Comparison of ENCODE assay signal across 19 cellular contexts in the genomic region with DNA sequence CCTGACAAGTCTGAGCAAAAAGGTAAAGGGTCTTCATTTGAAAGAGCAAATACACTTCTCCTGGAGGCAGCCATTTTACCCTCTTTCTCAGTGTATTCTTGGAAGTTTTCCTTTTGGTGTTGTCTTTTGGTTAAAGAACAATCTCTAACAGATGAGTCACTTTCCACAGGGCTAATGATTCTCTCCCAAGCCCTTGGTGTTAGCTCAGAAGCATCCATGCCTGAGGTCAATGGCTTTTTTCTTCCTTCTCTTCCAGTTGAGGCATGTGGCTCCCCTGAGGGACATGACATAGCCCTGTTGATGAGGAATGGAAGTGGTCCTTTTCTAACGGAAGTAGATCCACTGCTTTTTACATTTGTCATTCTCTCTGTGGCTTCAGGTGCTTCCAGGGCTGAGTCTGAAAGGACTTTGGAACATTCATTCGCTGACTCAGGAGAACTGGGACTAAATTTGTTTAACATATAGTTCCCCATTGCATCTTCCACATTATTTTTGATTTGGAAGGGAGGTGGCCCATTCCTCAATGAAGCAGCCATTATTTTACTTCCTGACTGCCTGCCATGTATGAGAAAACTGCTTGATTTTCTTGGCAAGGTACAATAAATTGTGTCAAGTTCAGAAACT. TPM values are rescaled to one million over a fixed set of nuclear protein-coding genes. Genes with fewer than 3 reads are reported as not detected.
DNase-seq lines count a peak whose midpoint lies in the region; ATAC-seq and TF ChIP-seq lines count a peak whose summit lies in the region.
"Had no signal": no experiment of that assay in that cellular context is flagged by ENCODE, and none has a peak within 500 bp of the region (broad histone marks: within the 10 kb centered on the region; RNA-seq: fewer than 3 reads in every experiment).

No MANE protein-coding gene starts in this region.

- H3K79me2 ChIP-seq in hepatocyte, result no peaks in the 10 kb centered on the region

- H3K4me2 ChIP-seq in hepatocyte, result no peak overlapping the region

- H3K27me3 ChIP-seq in brain microvascular endothelial cell (replicated peaks) (no peaks in the 10 kb centered on the region), hepatocyte (no peaks in the 10 kb centered on the region)
- H3K27me3 ChIP-seq: Peyer's patch had no signal

- peak; percentile 59 for DNase-seq in AG04449 (ENCODE audit: low read depth, low spot score)
- peak; percentile 54 for DNase-seq in HK-2 (ENCODE audit: unreplicated experiment)
- DNase-seq in brain microvascular endothelial cell, result peak; percentile 76
- DNase-seq in hepatocyte (ENCODE audit: low spot score), result peak; percentile 10
- no peak for DNase-seq in GM10248 (ENCODE audit: extremely low spot score)
- DNase-seq in NOMO-1 treated with dmso at 0.1 percent for 144 hours (lab: John Stamatoyannopoulos, UW; ENCODE audit: unreplicated experiment), result no peak
- DNase-seq: cerebellar nuclear complex; DMS 273 treated with DMSO at 0.1 percent for 48 hours; NCI-H187 treated with DMSO at 0.1 percent for 48 hours; NCI-H526; Peyer's patch; stimulated activated naive CD8-positive, alpha-beta T cell treated with anti-CD3 and anti-CD28 coated beads, Interleukin-15, Interleukin-2, amounts not matched to agents 100 U/mL and 50 U/mL, for 24 hours; T-helper 1 cell had no signal

- no peak overlapping the region for H2AFZ ChIP-seq in hepatocyte

- POLR2A ChIA-PET in AG04449 (lab: Yijun Ruan, JAX) (no interaction called here), GM10248 (lab: Yijun Ruan, JAX) (no interaction called here)

- H3K36me3 ChIP-seq in brain microvascular endothelial cell (replicated peaks) (no peaks in the 10 kb centered on the region), hepatocyte (replicated peaks; ENCODE audit: insufficient read depth, low read depth) (no peaks in the 10 kb centered on the region)

- 86% methylated on average over 2 of the region's 2 CpGs for WGBS in hepatocyte (ENCODE audit: low lambda C conversion rate, missing lambda C conversion rate)

- no peaks in the 10 kb centered on the region for H3K9me2 ChIP-seq in hepatocyte (replicated peaks; ENCODE audit: insufficient read depth)

- no peaks in the 10 kb centered on the region for H4K20me1 ChIP-seq in hepatocyte (ENCODE audit: insufficient read depth, poor library complexity, severe bottlenecking)

- no peak for ATAC-seq in GM21447 (IDR thresholded peaks at IDR 0.05; ENCODE audit: unreplicated experiment)
- ATAC-seq in GM18519 (IDR thresholded peaks at IDR 0.05; ENCODE audit: low FRiP score, unreplicated experiment), result no peak
- ATAC-seq: activated CD4-positive, CD25-positive, alpha-beta regulatory T cell treated with anti-CD3 and anti-CD28 coated beads, Interleukin-2, amount 50 U/mL, for 24 hours; stimulated activated naive CD8-positive, alpha-beta T cell treated with anti-CD3 and anti-CD28 coated beads, Interleukin-15, Interleukin-2, amounts not matched to agents 100 U/mL and 50 U/mL, for 24 hours had no signal

- H3K27ac ChIP-seq in brain microvascular endothelial cell (no peak overlapping the region), hepatocyte (peak overlapping the region; percentile 16)
- H3K27ac ChIP-seq: HL-60, Peyer's patch, skin epidermis had no signal

- no peaks in the 10 kb centered on the region for H3K9me3 ChIP-seq in hepatocyte (ENCODE audit: low read depth)
- H3K9me3 ChIP-seq: Peyer's patch had no signal

- in situ Hi-C loops in brain microvascular endothelial cell (cut with HindIII; ENCODE audit: low pct_ligation_motif_present, low sequenced_read_pairs), result no loop called here

- H3K4me3 ChIP-seq in AG04449 (ENCODE audit: low read depth, low read length) (no peak overlapping the region), brain microvascular endothelial cell (ENCODE audit: low read depth, low read length) (no peak overlapping the region), hepatocyte (no peak overlapping the region)
- H3K4me3 ChIP-seq: lung, Peyer's patch, skin epidermis had no signal

- TF ChIP-seq CTCF in AG04449 (IDR thresholded peaks at IDR 0.05; ENCODE audit: insufficient read depth, low read length, missing control alignments) (no peak), brain microvascular endothelial cell (IDR thresholded peaks at IDR 0.05; ENCODE audit: low read depth, low read length, missing control alignments) (no peak), hepatocyte (IDR thresholded peaks at IDR 0.05; ENCODE audit: poor library complexity) (no peak), GM10248 (IDR thresholded peaks at IDR 0.05; ENCODE audit: control extremely low read depth, extremely low read depth, low read depth, missing control alignments) (no peak)

- no peaks in the 10 kb centered on the region for H3K4me1 ChIP-seq in hepatocyte (ENCODE audit: insufficient read depth)
- H3K4me1 ChIP-seq: Peyer's patch had no signal

- CTCF ChIA-PET in AG04449 (lab: Yijun Ruan, JAX) (no interaction called here), GM10248 (lab: Yijun Ruan, JAX) (interaction anchor here (1.2 to 1.5 kb wide), 2 partner anchors 7 to 41 kb away, joined by 3 read pairs; no protein-coding TSS in a partner anchor)

RNA-seq across cellular contexts. Expression of gene POGLUT3, which starts 13.8 kb away (rescaled TPM):
- 26.8 and 30.6 TPM in 2 replicates for total RNA-seq in hepatocyte
- 17.4 and 20.4 TPM in 2 replicates for polyA plus RNA-seq in hepatocyte

RNA-seq across cellular contexts. Expression of gene C11orf65, which starts 44.6 kb away (rescaled TPM):
- 0.50 and 1.0 TPM in 2 replicates for total RNA-seq in hepatocyte
- 0.34 and 0.40 TPM in 2 replicates for polyA plus RNA-seq in hepatocyte
- total RNA-seq: Peyer's patch had no signal

Comparison
In these comparisons a context has a peak if more than half of its experiments do, and no peak if none do; other contexts are left out.
1. DNase-seq: peak in AG04449 (single experiment), HK-2 (single experiment), brain microvascular endothelial cell (single experiment) and hepatocyte (single experiment); none in GM10248 (single experiment) and NOMO-1 treated with dmso at 0.1 percent for 144 hours (single experiment).